26 cellular contexts compared by ENCODE assay signal in the genomic region with DNA sequence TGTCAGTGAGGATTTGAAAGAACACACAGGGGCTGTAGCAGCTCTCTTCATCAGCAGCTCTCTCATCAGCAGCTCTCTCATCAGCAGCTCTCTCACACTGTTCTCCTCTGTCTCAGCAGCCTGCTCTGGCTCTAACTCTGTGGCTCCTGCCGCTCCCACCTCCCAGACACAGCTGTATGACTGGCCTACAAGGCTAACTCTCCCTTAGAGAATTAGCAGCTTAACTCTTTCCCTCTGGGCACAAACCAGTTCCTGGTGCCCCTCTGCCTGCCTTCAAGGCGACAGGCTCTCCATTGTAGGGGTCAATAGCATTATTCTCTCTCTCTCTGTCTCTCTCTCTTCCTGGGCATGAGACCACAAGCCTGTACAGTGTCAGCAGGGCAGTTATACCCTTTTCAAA.
DNase-seq lines count a peak whose midpoint lies in the region; ATAC-seq, FAIRE-seq and TF ChIP-seq lines count a peak whose summit lies in the region.
"Had no signal": no experiment of that assay in that cellular context is flagged by ENCODE, and none has a peak within 500 bp of the region (broad histone marks: within the 10 kb centered on the region; RNA-seq: fewer than 3 reads in every experiment).

No MANE protein-coding gene starts in this region.

- no peak overlapping the region for H2BK12ac ChIP-seq in H1 (ENCODE audit: low read depth, low read length)

- CTCF ChIA-PET in HepG2 (lab: Yijun Ruan, JAX; ENCODE audit: low intra/inter-chr PET ratio, low total read pairs) (no interaction called here), H1 (lab: Charles Lee; ENCODE audit: partially characterized antibody) (interaction anchor here (0.6 kb wide), 1 partner anchor 260 kb away, joined by 3 read pairs; no protein-coding TSS in a partner anchor)

- WGBS in HepG2 (ENCODE audit: low lambda C conversion rate) = 0% methylated on average over 2 of the region's 2 CpGs
- WGBS in right lobe of liver (ENCODE audit: insufficient coverage, low coverage, low lambda C conversion rate, missing lambda C conversion rate) = 41% methylated on average over 2 of the region's 2 CpGs
- WGBS in H1 (ENCODE audit: extremely low coverage in 1 of 2, insufficient coverage in 1 of 2, insufficient read length in 1 of 2, insufficient replicate concordance in 2 of 2, low coverage in 1 of 2, low lambda C conversion rate in 2 of 2, missing lambda C conversion rate in 1 of 2), 2 experiments = 95% methylated on average over 2 of the region's 2 CpGs; no CpG with 5 or more reads in 1 of the 2 experiments

- H3K9me2 ChIP-seq in Karpas-422 (replicated peaks; ENCODE audit: insufficient read depth, low read length) = no peaks in the 10 kb centered on the region
- H3K9me2 ChIP-seq: SK-N-SH had no signal

- no peak overlapping the region for H3K23ac ChIP-seq in H1 (ENCODE audit: insufficient read length)

- H2AFZ ChIP-seq in HepG2 (ENCODE audit: low read length) (no peak overlapping the region), Karpas-422 (ENCODE audit: low read length) (0 out of 2 replicates have a peak overlapping the region, but pooled peaks have one; percentile 18), H1 (ENCODE audit: low read length) (peak overlapping the region; percentile 79)
- H2AFZ ChIP-seq: PC-9 had no signal

- H3K4me3 Mint-ChIP-seq in stimulated activated naive B cell treated with anti-CD40 and anti-IgM and Interleukin-4, amounts not matched to agents 10 μg/mL and 1 μg/mL and 100 μg/mL, for 72 hours = no peak overlapping the region
- H3K4me3 Mint-ChIP-seq: CD8-positive, alpha-beta T cell had no signal

- no peak for FAIRE-seq in HepG2 (lab: Jason Lieb, UNC)
- FAIRE-seq in H1 (lab: Jason Lieb, UNC) = no peak
- FAIRE-seq: GM12892, GM19239 had no signal

- no peak overlapping the region for H2AK5ac ChIP-seq in H1 (ENCODE audit: low read depth, low read length)

- no peak overlapping the region for H2BK15ac ChIP-seq in H1 (ENCODE audit: low read length)

- no peak overlapping the region for H3K56ac ChIP-seq in H1 (replicated peaks; ENCODE audit: insufficient read length, low read depth, low read length)

- H3K9me3 ChIP-seq in HepG2 (ENCODE audit: low read length) (no peaks in the 10 kb centered on the region), right lobe of liver (no peaks in the 10 kb centered on the region), Karpas-422 (ENCODE audit: low read length) (no peaks in the 10 kb centered on the region; the same call in 1 of the 2 replicates), H1 (ENCODE audit: insufficient read depth in 2 of 2, low read depth in 1 of 2, low read length in 1 of 2) (no peaks in the 10 kb centered on the region), Peyer's patch (no peaks in the 10 kb centered on the region)
- H3K9me3 ChIP-seq: BLaER1 treated with 17β-estradiol and CSF1 and Interleukin-3, amounts not matched to agents 10 nM and 100 nM; HAP-1; MG63; SK-N-SH had no signal

- no peak; the same call in 2 of the 3 replicates for ATAC-seq in HepG2
- no peak for ATAC-seq in right lobe of liver
- ATAC-seq in stimulated activated naive B cell treated with anti-CD40 and anti-IgM and Interleukin-4, amounts not matched to agents 10 μg/mL and 1 μg/mL and 100 μg/mL, for 72 hours (replicated peaks) = peak; percentile 16 to 20
- ATAC-seq in Right ventricle myocardium superior (ENCODE audit: poor library complexity) = no peak
- ATAC-seq in GM19035 (IDR thresholded peaks at IDR 0.05; ENCODE audit: unreplicated experiment) = no peak
- ATAC-seq: CD8-positive, alpha-beta T cell had no signal

- H2BK20ac ChIP-seq in H1 (ENCODE audit: low read length) = no peak overlapping the region

- H3K27ac Mint-ChIP-seq in stimulated activated naive B cell treated with anti-CD40 and anti-IgM and Interleukin-4, amounts not matched to agents 10 μg/mL and 1 μg/mL and 100 μg/mL, for 72 hours = no peak overlapping the region
- H3K27ac Mint-ChIP-seq: CD8-positive, alpha-beta T cell had no signal

- H3K27ac ChIP-seq in HepG2 (ENCODE audit: extremely low read length, insufficient read depth, low read length) (no peak overlapping the region), right lobe of liver (no peak overlapping the region), Karpas-422 (ENCODE audit: low read length) (no peak overlapping the region), H1 (ENCODE audit: low read depth, low read length) (no peak overlapping the region), Peyer's patch (no peak overlapping the region)
- H3K27ac ChIP-seq: BLaER1 treated with 17β-estradiol and CSF1 and Interleukin-3, amounts not matched to agents 10 nM and 100 nM; PC-9; RWPE1 had no signal

- H2BK5ac ChIP-seq in H1 (ENCODE audit: low read depth, low read length) = no peak overlapping the region

- BruUV-seq in HepG2 (replicated peaks; lab: Mats Ljungman, UMichigan) = no TSS peak

- H4K91ac ChIP-seq in H1 (replicated peaks; ENCODE audit: insufficient read length, low read length) = no peak overlapping the region

- no peak overlapping the region for H3K14ac ChIP-seq in H1 (ENCODE audit: insufficient read length)

- H3K4me3 ChIP-seq in HepG2 (replicated peaks in 1 of 3; ENCODE audit: insufficient read depth in 1 of 3, low read depth in 2 of 3, low read length in 3 of 3) = no peak overlapping the region
- H3K4me3 ChIP-seq in right lobe of liver = no peak overlapping the region
- no peak overlapping the region for H3K4me3 ChIP-seq in Karpas-422 (ENCODE audit: low read length)
- no peak overlapping the region for H3K4me3 ChIP-seq in H1 (ENCODE audit: extremely low read depth in 1 of 4, insufficient read depth in 2 of 4, low read depth in 3 of 4, low read length in 4 of 4)
- no peak overlapping the region for H3K4me3 ChIP-seq in Peyer's patch
- H3K4me3 ChIP-seq: BLaER1 treated with 17β-estradiol and CSF1 and Interleukin-3, amounts not matched to agents 10 nM and 100 nM; HAP-1; MG63; PC-9 had no signal

- H3K79me2 ChIP-seq in HepG2 (ENCODE audit: insufficient read depth, low read length) (no peaks in the 10 kb centered on the region), Karpas-422 (ENCODE audit: low read length) (no peaks in the 10 kb centered on the region), H1 (ENCODE audit: control insufficient read depth in 1 of 2, insufficient read depth in 2 of 2, low read length in 2 of 2) (no peaks in the 10 kb centered on the region)

- intact Hi-C loops in HepG2 (cut with micrococcal nuclease; ENCODE audit: unreplicated experiment) (no loop called here), right lobe of liver (cut with DNase I) (no loop called here), Right ventricle myocardium superior (cut with DNase I) (no loop called here)

- no peak overlapping the region for H4K5ac ChIP-seq in H1 (ENCODE audit: insufficient read length, low read depth, low read length)

- no peaks in the 10 kb centered on the region for H3K79me1 ChIP-seq in H1 (ENCODE audit: low read depth, low read length)

- TF ChIP-seq RAD21 in HepG2 (CRISPR knock-in tag; IDR thresholded peaks at IDR 0.05) = no peak
- TF ChIP-seq RAD21 in H1 (IDR thresholded peaks at IDR 0.05 in 1 of 2, conservative IDR thresholded peaks at IDR 0.05 in 1 of 2; ENCODE audit: low read depth in 2 of 2, low read length in 2 of 2) = no peak

- H3K9ac ChIP-seq in HepG2 (ENCODE audit: insufficient read depth, low read depth, low read length) (no peak overlapping the region), Karpas-422 (ENCODE audit: low read length) (no peak overlapping the region), H1 (replicated peaks in 1 of 4; ENCODE audit: extremely low read depth in 1 of 4, low read depth in 3 of 4, low read length in 3 of 4) (no peak overlapping the region)
- H3K9ac ChIP-seq: BLaER1 treated with 17β-estradiol and CSF1 and Interleukin-3, amounts not matched to agents 10 nM and 100 nM; SK-N-SH had no signal

- H3K4me1 ChIP-seq in HepG2 (ENCODE audit: insufficient read depth, low read length) (no peaks in the 10 kb centered on the region), right lobe of liver (no peaks in the 10 kb centered on the region), Karpas-422 (ENCODE audit: low read length) (no peaks in the 10 kb centered on the region), H1 (replicated peaks in 1 of 4; ENCODE audit: control insufficient read depth in 3 of 4, insufficient read depth in 4 of 4, low read length in 3 of 4) (no peaks in the 10 kb centered on the region), Peyer's patch (no peaks in the 10 kb centered on the region)
- H3K4me1 ChIP-seq: BLaER1 treated with 17β-estradiol and CSF1 and Interleukin-3, amounts not matched to agents 10 nM and 100 nM had no signal

- H3K18ac ChIP-seq in H1 (ENCODE audit: extremely low read depth, low read length) = no peak overlapping the region

- no peaks in the 10 kb centered on the region for H3K36me3 Mint-ChIP-seq in stimulated activated naive B cell treated with anti-CD40 and anti-IgM and Interleukin-4, amounts not matched to agents 10 μg/mL and 1 μg/mL and 100 μg/mL, for 72 hours
- H3K36me3 Mint-ChIP-seq: CD8-positive, alpha-beta T cell had no signal

- no peak for TF ChIP-seq EP300 in HepG2 (IDR thresholded peaks at IDR 0.05; ENCODE audit: low read depth in 2 of 2, low read length in 2 of 2)
- no peak for TF ChIP-seq EP300 in HepG2 (CRISPR knock-in tag; IDR thresholded peaks at IDR 0.05; ENCODE audit: borderline replicate concordance)
- no peak for TF ChIP-seq EP300 in H1 (IDR thresholded peaks at IDR 0.05; ENCODE audit: borderline replicate concordance in 1 of 2, low read depth in 2 of 2, low read length in 2 of 2)

- H3K4ac ChIP-seq in H1 (replicated peaks; ENCODE audit: insufficient read length, low read depth, low read length) = no peak overlapping the region

- H3K23me2 ChIP-seq in H1 (ENCODE audit: low read depth, low read length) = no peaks in the 10 kb centered on the region

- H3K4me1 Mint-ChIP-seq in stimulated activated naive B cell treated with anti-CD40 and anti-IgM and Interleukin-4, amounts not matched to agents 10 μg/mL and 1 μg/mL and 100 μg/mL, for 72 hours = no peaks in the 10 kb centered on the region

- H2BK120ac ChIP-seq in H1 (replicated peaks; ENCODE audit: low read depth, low read length) = no peak overlapping the region

- TF ChIP-seq POLR2A in HepG2 (IDR thresholded peaks at IDR 0.05; ENCODE audit: insufficient read depth in 1 of 2, low read depth in 2 of 2, low read length in 2 of 2) = no peak
- no peak for TF ChIP-seq POLR2A in right lobe of liver (IDR thresholded peaks at IDR 0.05)
- no peak for TF ChIP-seq POLR2A in H1 (IDR thresholded peaks at IDR 0.05; ENCODE audit: control extremely low read depth in 1 of 2, low read depth in 2 of 2, low read length in 2 of 2)
- no peak for TF ChIP-seq POLR2A in Peyer's patch (IDR thresholded peaks at IDR 0.05)

- H3K4me2 ChIP-seq in HepG2 (ENCODE audit: low read depth, low read length) = no peak overlapping the region
- H3K4me2 ChIP-seq in Karpas-422 (ENCODE audit: low read depth, low read length, poor library complexity, severe bottlenecking) = no peak overlapping the region
- no peak overlapping the region for H3K4me2 ChIP-seq in H1 (ENCODE audit: insufficient read depth in 1 of 2, low read depth in 2 of 2, low read length in 2 of 2)
- H3K4me2 ChIP-seq: BLaER1 treated with 17β-estradiol and CSF1 and Interleukin-3, amounts not matched to agents 10 nM and 100 nM; PC-9; SK-N-SH had no signal

- H3K27me3 ChIP-seq in HepG2 (ENCODE audit: control insufficient read depth in 1 of 2, insufficient read depth in 2 of 2, low read length in 2 of 2) = no peaks in the 10 kb centered on the region
- H3K27me3 ChIP-seq in right lobe of liver = no peaks in the 10 kb centered on the region
- no peaks in the 10 kb centered on the region for H3K27me3 ChIP-seq in Karpas-422 (ENCODE audit: low read length)
- H3K27me3 ChIP-seq in H1 (replicated peaks in 1 of 4; ENCODE audit: control insufficient read depth in 3 of 4, extremely low read depth in 1 of 4, insufficient read depth in 3 of 4, low read length in 3 of 4) = no peaks in the 10 kb centered on the region
- no peaks in the 10 kb centered on the region for H3K27me3 ChIP-seq in Peyer's patch
- H3K27me3 ChIP-seq: BLaER1 treated with 17β-estradiol and CSF1 and Interleukin-3, amounts not matched to agents 10 nM and 100 nM; MG63 had no signal

- no peaks in the 10 kb centered on the region for H4K20me1 ChIP-seq in HepG2 (ENCODE audit: insufficient read depth, low read length)
- H4K20me1 ChIP-seq in Karpas-422 (ENCODE audit: insufficient read depth, low read depth, low read length) = no peaks in the 10 kb centered on the region
- no peaks in the 10 kb centered on the region for H4K20me1 ChIP-seq in H1 (replicated peaks in 1 of 2; ENCODE audit: control insufficient read depth in 1 of 2, insufficient read depth in 2 of 2, low read length in 2 of 2)
- H4K20me1 ChIP-seq: BLaER1 treated with 17β-estradiol and CSF1 and Interleukin-3, amounts not matched to agents 10 nM and 100 nM had no signal

- H3K27me3 Mint-ChIP-seq in stimulated activated naive B cell treated with anti-CD40 and anti-IgM and Interleukin-4, amounts not matched to agents 10 μg/mL and 1 μg/mL and 100 μg/mL, for 72 hours = no peaks in the 10 kb centered on the region

- in situ Hi-C loops in HepG2 (cut with HindIII; ENCODE audit: extremely low pct_ligation_motif_present, low pct_unique_long_range_greater_than_20kb) = no loop called here

- DNase-seq in HepG2 (ENCODE audit: low spot score) (no peak), right lobe of liver (no peak), Karpas-422 (no peak), H1 (ENCODE audit: low read depth in 1 of 2, low spot score in 2 of 2) (no peak), Right ventricle myocardium superior (no peak), Peyer's patch (no peak)
- no peak for DNase-seq in stimulated activated naive B cell treated with anti-CD40 and anti-IgM and Interleukin-4, amounts not matched to agents 10 μg/mL and 1 μg/mL and 100 μg/mL, for 72 hours
- DNase-seq: 8988T; CD8-positive, alpha-beta T cell; Kasumi-1; MG63; NCI-H1417; NCI-H1694 treated with DMSO at 0.1 percent for 48 hours; NCI-H2081 treated with DMSO at 0.1 percent for 48 hours; NCI-H2171 treated with DMSO at 0.1 percent for 48 hours; NCI-H446; NCI-H526; PC-9; SIG-M5; SK-N-SH had no signal

- TF ChIP-seq CTCF in HepG2 (CRISPR knock-in tag; IDR thresholded peaks at IDR 0.05) (no peak), right lobe of liver (IDR thresholded peaks at IDR 0.05) (no peak), H1 (IDR thresholded peaks at IDR 0.05; ENCODE audit: control extremely low read depth in 1 of 3, insufficient read depth in 1 of 3, low read depth in 1 of 3, low read length in 3 of 3) (no peak), Peyer's patch (IDR thresholded peaks at IDR 0.05) (no peak)

- no peak overlapping the region for H4K8ac ChIP-seq in H1 (ENCODE audit: extremely low read depth, insufficient read depth, low read length)

- peaks cover 0 to 1% of the 10 kb centered on the region in 2 donors for H3K9me3 Mint-ChIP-seq in stimulated activated naive B cell treated with anti-CD40 and anti-IgM and Interleukin-4, amounts not matched to agents 10 μg/mL and 1 μg/mL and 100 μg/mL, for 72 hours
- H3K9me3 Mint-ChIP-seq: CD8-positive, alpha-beta T cell had no signal

- POLR2A ChIA-PET in HepG2 (lab: Yijun Ruan, JAX) = no interaction called here
- POLR2A ChIA-PET in H1 (lab: Charles Lee; ENCODE audit: partially characterized antibody) = no interaction called here

- H3K36me3 ChIP-seq in HepG2 (replicated peaks in 1 of 2; ENCODE audit: control insufficient read depth in 1 of 2, insufficient read depth in 2 of 2, low read length in 2 of 2) (no peaks in the 10 kb centered on the region), right lobe of liver (no peaks in the 10 kb centered on the region), Karpas-422 (ENCODE audit: insufficient read depth, low read length) (no peaks in the 10 kb centered on the region), H1 (ENCODE audit: control insufficient read depth in 2 of 4, insufficient read depth in 4 of 4, low read length in 3 of 4) (no peaks in the 10 kb centered on the region), Peyer's patch (no peaks in the 10 kb centered on the region)
- H3K36me3 ChIP-seq: BLaER1 treated with 17β-estradiol and CSF1 and Interleukin-3, amounts not matched to agents 10 nM and 100 nM; HAP-1; MG63 had no signal

Comparison
In these comparisons a context has a peak if more than half of its experiments do, and no peak if none do; other contexts are left out.
1. ATAC-seq: peak in stimulated activated naive B cell treated with anti-CD40 and anti-IgM and Interleukin-4, amounts not matched to agents 10 μg/mL and 1 μg/mL and 100 μg/mL, for 72 hours (2 of 2); none in HepG2 (single experiment), right lobe of liver (0 of 4), Right ventricle myocardium superior (single experiment) and GM19035 (single experiment).